Comparison of ENCODE assay signal across 23 cellular contexts in genomic region chrX:69280956-69281355, GRCh38.
DNase-seq lines count a peak whose midpoint lies in the region; ATAC-seq, FAIRE-seq and TF ChIP-seq lines count a peak whose summit lies in the region.
"Had no signal": no experiment of that assay in that cellular context is flagged by ENCODE, and none has a peak within 500 bp of the region (broad histone marks: within the 10 kb centered on the region; RNA-seq: fewer than 3 reads in every experiment).

No MANE protein-coding gene starts in this region.

- no peaks in the 10 kb centered on the region for H3K36me3 ChIP-seq in PC-3 (ENCODE audit: low read depth, low read length)
- H3K36me3 ChIP-seq: colonic mucosa, ovary, tibial artery had no signal

- ATAC-seq in PC-3 (peak; percentile 38; the same call in 1 of the 2 replicates), sciatic nerve (peak; percentile 35), HG03280 (IDR thresholded peaks at IDR 0.05; ENCODE audit: unreplicated experiment) (no peak)
- ATAC-seq: natural killer cell; stimulated activated naive CD8-positive, alpha-beta T cell treated with anti-CD3 and anti-CD28 coated beads, Interleukin-15, amount 100 ng/mL, for 72 hours had no signal

- BruUV-seq in PC-3 (replicated peaks; lab: Mats Ljungman, UMichigan), result no TSS peak

- POLR2A ChIA-PET in PC-3 (lab: Charles Lee; ENCODE audit: unreplicated experiment), result no interaction called here

- CTCF ChIA-PET in PC-3 (lab: Charles Lee), result no interaction called here

- H3F3A ChIP-seq in PC-3 (ENCODE audit: low read length, unreplicated experiment), result no peaks in the 10 kb centered on the region

- peak; percentile 38 for DNase-seq in NCI-H2029 (lab: John Stamatoyannopoulos, UW)
- peak; percentile 10 for DNase-seq in PC-3
- DNase-seq in sciatic nerve (ENCODE audit: low spot score), result no peak
- no peak for DNase-seq in dedifferentiated amniotic fluid mesenchymal stem cell (ENCODE audit: extremely low spot score)
- no peak for DNase-seq in HPDE6-E6E7 (ENCODE audit: extremely low spot score)
- DNase-seq: activated CD4-positive, alpha-beta T cell treated with anti-CD3 and anti-CD28 coated beads, Interleukin-2, amount 10 ng/mL, durations not matched to agents 7 days and 5 days; activated naive CD4-positive, alpha-beta T cell treated with Interleukin-2 at 50 U/mL for 16 hours; activated T-cell treated with anti-CD3 and anti-CD28 coated beads, Interleukin-2, amount 50 U/mL, for 48 hours; colonic mucosa; H9; kidney glomerular epithelial cell; natural killer cell; NCI-H1436 treated with DMSO at 0.1 percent for 48 hours; NCI-H524 treated with DMSO at 0.1 percent for 48 hours; ovary; SK-N-SH; stimulated activated CD4-positive, alpha-beta T cell treated with anti-CD3 and anti-CD28 coated beads, Interleukin-15, amount 100 ng/mL, for 24 hours; stimulated activated naive CD8-positive, alpha-beta T cell treated with anti-CD3 and anti-CD28 coated beads, Interleukin-15, amount 100 ng/mL, for 72 hours; tibial artery had no signal

- no peak overlapping the region for H3K4me3 ChIP-seq in PC-3 (ENCODE audit: low read length)
- H3K4me3 ChIP-seq: colonic mucosa, ovary, tibial artery had no signal

- peaks cover 9% of the 10 kb centered on the region for H3K4me1 ChIP-seq in PC-3 (ENCODE audit: insufficient read depth, low read length)
- H3K4me1 ChIP-seq: colonic mucosa had no signal

- no peak for TF ChIP-seq CTCF in PC-3 (conservative IDR thresholded peaks at IDR 0.05; ENCODE audit: low read depth, low read length)

- H3K4me2 ChIP-seq in PC-3 (ENCODE audit: low read length), result no peak overlapping the region
- H3K4me2 ChIP-seq: SK-N-SH had no signal

- no peaks in the 10 kb centered on the region for H3K9me3 ChIP-seq in PC-3 (ENCODE audit: low read length)
- H3K9me3 ChIP-seq: colonic mucosa, ovary, SK-N-SH, tibial artery had no signal

- no peaks in the 10 kb centered on the region for H3K79me2 ChIP-seq in PC-3 (ENCODE audit: low read length)

- H3K27me3 ChIP-seq in PC-3 (ENCODE audit: low read length), result no peaks in the 10 kb centered on the region
- H3K27me3 ChIP-seq: colonic mucosa, ovary, tibial artery had no signal

- H4K20me1 ChIP-seq in PC-3 (ENCODE audit: low read length), result no peaks in the 10 kb centered on the region

- intact Hi-C loops in PC-3 (cut with micrococcal nuclease), result no loop called here
- intact Hi-C loops in sciatic nerve (cut with DNase I), result no loop called here

- peak; percentile 91 for FAIRE-seq in islet of Langerhans (lab: Jason Lieb, UNC)
- FAIRE-seq: bronchial epithelial cell had no signal

- no peak overlapping the region for H3K27ac ChIP-seq in PC-3 (ENCODE audit: low read length)
- H3K27ac ChIP-seq: colonic mucosa, ovary, RWPE1, tibial artery had no signal

- no peak overlapping the region for H3K9ac ChIP-seq in PC-3 (ENCODE audit: low read length)
- H3K9ac ChIP-seq: SK-N-SH had no signal

- H2AFZ ChIP-seq in PC-3 (ENCODE audit: low read length), result no peak overlapping the region

- no peaks in the 10 kb centered on the region for H3K9me2 ChIP-seq in PC-3 (replicated peaks; ENCODE audit: low read length)
- H3K9me2 ChIP-seq: SK-N-SH had no signal

Comparison
In these comparisons a context has a peak if more than half of its experiments do, and no peak if none do; other contexts are left out.
1. DNase-seq: peak in NCI-H2029 (single experiment) and PC-3 (single experiment); none in sciatic nerve (single experiment), dedifferentiated amniotic fluid mesenchymal stem cell (single experiment) and HPDE6-E6E7 (single experiment).